In the genomic region with DNA sequence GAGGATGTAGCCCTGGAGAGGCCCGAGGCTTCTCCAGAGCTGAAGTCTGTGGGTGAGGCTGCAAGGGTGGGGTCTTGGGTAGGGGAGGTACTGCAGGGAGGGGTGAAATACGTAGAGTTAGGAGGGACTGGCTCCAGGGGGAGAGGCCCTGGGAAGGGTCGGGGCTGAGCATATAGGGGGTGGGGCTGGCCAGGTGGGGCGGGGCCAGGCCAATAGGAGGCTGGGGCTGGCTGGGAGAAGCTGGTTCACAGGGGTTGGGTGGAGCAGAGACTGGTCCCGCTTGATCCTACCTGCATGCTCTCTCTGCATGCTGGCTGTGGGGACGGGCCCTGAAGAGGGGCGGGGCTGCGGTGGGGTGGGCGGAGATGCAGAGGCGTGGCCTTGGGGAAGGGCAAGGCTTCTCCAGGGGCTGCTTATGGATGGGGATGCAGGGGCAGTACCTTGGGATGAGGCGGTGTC, we compare ENCODE assay signal across 8 cellular contexts.
DNase-seq lines count a peak whose midpoint lies in the region; ATAC-seq and FAIRE-seq lines count a peak whose summit lies in the region.

No MANE protein-coding gene starts in this region.

- H3K27ac ChIP-seq in iPS-20b (ENCODE audit: low read length) = no peak overlapping the region

- H3K4me1 ChIP-seq in iPS-20b (ENCODE audit: insufficient read depth, low read length) = peaks cover 5% of the 10 kb centered on the region; the same call in 1 of the 2 replicates

- H3K9me3 ChIP-seq in iPS-20b (ENCODE audit: insufficient read depth, low read depth, low read length) = no peaks in the 10 kb centered on the region; the same call in 1 of the 2 replicates

- no peak for ATAC-seq in GM19455 (IDR thresholded peaks at IDR 0.05; ENCODE audit: unreplicated experiment)

- no peaks in the 10 kb centered on the region for H3K36me3 ChIP-seq in iPS-20b (ENCODE audit: insufficient read depth, low read depth, low read length)

- FAIRE-seq in G401.6 (lab: Jason Lieb, UNC) = peak; percentile 78

- H3K9ac ChIP-seq in iPS-20b (ENCODE audit: low read depth, low read length) = no peak overlapping the region

- peak overlapping the region; percentile 46; the same call in 1 of the 2 replicates for H3K4me3 ChIP-seq in iPS-20b (ENCODE audit: low read length)

- peaks cover 29% of the 10 kb centered on the region for H3K27me3 ChIP-seq in iPS-20b (ENCODE audit: insufficient read depth, low read length)

- DNase-seq in NCI-H2171 (lab: John Stamatoyannopoulos, UW) (peak; percentile 87), GOT3 (lab: John Stamatoyannopoulos, UW) (no peak), NCI-H524 treated with DMSO at 0.1 percent for 48 hours (lab: John Stamatoyannopoulos, UW) (no peak)
- peak; percentile 49 for DNase-seq in activated CD8-positive, alpha-beta memory T cell treated with anti-CD3 and anti-CD28 coated beads, Interleukin-2, amount 50 U/mL, for 4 hours
- peak in 4 of 6 experiments; percentile 70 to 82 (median 74) for DNase-seq in stimulated activated naive CD4-positive, alpha-beta T cell (lab: John Stamatoyannopoulos, UW)

Comparison
In these comparisons a context has a peak if more than half of its experiments do, and no peak if none do; other contexts are left out.
1. DNase-seq: peak in NCI-H2171 (single experiment), activated CD8-positive, alpha-beta memory T cell treated with anti-CD3 and anti-CD28 coated beads, Interleukin-2, amount 50 U/mL, for 4 hours (single experiment) and stimulated activated naive CD4-positive, alpha-beta T cell (4 of 6); none in GOT3 (single experiment) and NCI-H524 treated with DMSO at 0.1 percent for 48 hours (single experiment).